In genomic region chr7:139451638-139452037, GRCh38 we compare ENCODE assay signal across 19 cellular contexts. TPM values are rescaled to one million over a fixed set of nuclear protein-coding genes. Genes with fewer than 3 reads are reported as not detected.
A peak's percentile ranks its signal among the peaks of the same experiment; 100 is the strongest.
DNase-seq lines count a peak whose midpoint lies in the region; ATAC-seq and TF ChIP-seq lines count a peak whose summit lies in the region.
"Had no signal": no experiment of that assay in that cellular context is flagged by ENCODE, and none has a peak within 500 bp of the region (broad histone marks: within the 10 kb centered on the region; RNA-seq: fewer than 3 reads in every experiment).

No MANE protein-coding gene starts in this region.

- dilution Hi-C loops in IMR-90 (cut with HindIII; ENCODE audit: low sequenced_read_pairs, unreplicated experiment), result no loop called here

- POLR2A ChIA-PET in IMR-90 (lab: Charles Lee; ENCODE audit: unreplicated experiment), result no interaction called here

- H4K5ac ChIP-seq in IMR-90 (ENCODE audit: low read depth, low read length), result no peak overlapping the region

- H3K18ac ChIP-seq in IMR-90 (ENCODE audit: low read depth, low read length), result no peak overlapping the region

- in situ Hi-C loops in IMR-90 (cut with MboI; ENCODE audit: low sequenced_read_pairs), result no loop called here

- no peaks in the 10 kb centered on the region for H4K20me1 ChIP-seq in IMR-90 (ENCODE audit: insufficient read depth, low read length)

- H2AK5ac ChIP-seq in IMR-90 (ENCODE audit: low read depth, low read length), result no peak overlapping the region

- no CpG with 5 or more reads among the region's 6 CpGs for WGBS in IMR-90 (ENCODE audit: extremely low coverage in 2 of 2, insufficient read length in 1 of 2), 2 experiments
- 76 to 83% (median 79%) methylated on average over 6 of the region's 6 CpGs for WGBS in spleen, 5 donors

- no peak overlapping the region for H2BK20ac ChIP-seq in IMR-90 (ENCODE audit: low read depth, low read length)

- H3K4me2 ChIP-seq in IMR-90 (ENCODE audit: low read depth, low read length), result no peak overlapping the region

- no peak overlapping the region for H4K8ac ChIP-seq in IMR-90 (ENCODE audit: low read depth in 2 of 2, low read length in 2 of 2)

- peak; percentile 44; the same call in 1 of the 2 replicates for ATAC-seq in IMR-90 (ENCODE audit: low read depth)
- ATAC-seq in GM18858 (IDR thresholded peaks at IDR 0.05; ENCODE audit: unreplicated experiment), result no peak
- ATAC-seq in T-helper 17 cell, result no peak
- ATAC-seq: gastroesophageal sphincter, WTC11 had no signal

- H2BK5ac ChIP-seq in IMR-90 (ENCODE audit: low read depth, low read length, poor library complexity, severe bottlenecking), result no peak overlapping the region

- peak; percentile 91 for DNase-seq in Daoy (ENCODE audit: low read depth)
- peak; percentile 77 for DNase-seq in IMR-90
- DNase-seq in amniotic epithelial cell (ENCODE audit: low read depth), result peak; percentile 50
- peak; percentile 52 for DNase-seq in fibroblast of the aortic adventitia (ENCODE audit: low read depth)
- no peak for DNase-seq in spleen
- no peak for DNase-seq in T-helper 17 cell
- DNase-seq in left ventricle myocardium inferior, result no peak
- DNase-seq: GOT3; NCI-H1436; NCI-H2171; NCI-H82; stimulated activated CD4-positive, alpha-beta T cell treated with anti-CD3 and anti-CD28 coated beads, Interleukin-4, amount 100 ng/mL, for 1 hour had no signal

- H3K36me3 ChIP-seq in IMR-90 (ENCODE audit: control insufficient read depth, insufficient read depth, low read length) (no peaks in the 10 kb centered on the region), spleen (no peaks in the 10 kb centered on the region), left ventricle myocardium inferior (no peaks in the 10 kb centered on the region)
- H3K36me3 ChIP-seq: gastroesophageal sphincter had no signal

- H3K4me3 Mint-ChIP-seq in T-helper 17 cell, result no peak overlapping the region
- H3K4me3 Mint-ChIP-seq: T-helper 1 cell treated with Interleukin-12 subunit alpha and Interleukin-12 subunit beta and Interleukin-4 antibody, amounts not matched to agents 30 μg/mL and 1 μg/mL, for 36 hours; WTC11 had no signal

- no peak overlapping the region for H3K4ac ChIP-seq in IMR-90 (ENCODE audit: low read depth, low read length)

- no TSS peak for BruUV-seq in IMR-90 (replicated peaks; lab: Mats Ljungman, UMichigan)

- H2BK15ac ChIP-seq in IMR-90 (ENCODE audit: low read depth, low read length), result no peak overlapping the region

- H2BK120ac ChIP-seq in IMR-90 (ENCODE audit: low read depth, low read length), result no peak overlapping the region

- no peaks in the 10 kb centered on the region for H3K36me3 Mint-ChIP-seq in T-helper 17 cell (ENCODE audit: low read depth)
- H3K36me3 Mint-ChIP-seq: WTC11 had no signal

- H3K9me3 ChIP-seq in IMR-90 (ENCODE audit: control insufficient read depth, insufficient read depth, low read length) (no peaks in the 10 kb centered on the region), spleen (no peaks in the 10 kb centered on the region), T-helper 17 cell (ENCODE audit: control insufficient read depth, low read length, poor library complexity, severe bottlenecking) (no peaks in the 10 kb centered on the region), left ventricle myocardium inferior (replicated peaks) (no peaks in the 10 kb centered on the region)
- H3K9me3 ChIP-seq: gastroesophageal sphincter had no signal

- no peak for TF ChIP-seq POLR2A in IMR-90 (IDR thresholded peaks at IDR 0.05; ENCODE audit: low read depth, low read length)
- TF ChIP-seq POLR2A in spleen (IDR thresholded peaks at IDR 0.05), result no peak

- no peak overlapping the region for H3K56ac ChIP-seq in IMR-90 (ENCODE audit: extremely low read depth, insufficient read depth, low read length)

- no peak overlapping the region for H4K91ac ChIP-seq in IMR-90 (ENCODE audit: insufficient read depth, low read depth, low read length)

- no peak overlapping the region for H3K14ac ChIP-seq in IMR-90 (replicated peaks; ENCODE audit: low read depth, low read length)

- H3K27me3 ChIP-seq in IMR-90 (ENCODE audit: control insufficient read depth, insufficient read depth, low read length) (no peaks in the 10 kb centered on the region; the same call in 1 of the 2 replicates), spleen (replicated peaks in 1 of 7) (no peaks in the 10 kb centered on the region), left ventricle myocardium inferior (ENCODE audit: low read depth) (peaks cover 11% of the 10 kb centered on the region)
- H3K27me3 ChIP-seq: gastroesophageal sphincter had no signal

- no peak overlapping the region for H3K4me3 ChIP-seq in IMR-90 (ENCODE audit: insufficient read depth, low read depth, low read length)
- H3K4me3 ChIP-seq in fibroblast of the aortic adventitia (ENCODE audit: low read depth, low read length), result no peak overlapping the region
- no peak overlapping the region for H3K4me3 ChIP-seq in spleen
- H3K4me3 ChIP-seq in left ventricle myocardium inferior, result no peak overlapping the region
- H3K4me3 ChIP-seq: gastroesophageal sphincter had no signal

- no peak overlapping the region for H3K23ac ChIP-seq in IMR-90 (ENCODE audit: low read depth, low read length)

- intact Hi-C loops in IMR-90 (cut with micrococcal nuclease), result no loop called here
- intact Hi-C loops in spleen (cut with DNase I; ENCODE audit: low total_unique reads), result no loop called here
- intact Hi-C loops in left ventricle myocardium inferior (cut with micrococcal nuclease), result no loop called here

- H3K27me3 Mint-ChIP-seq in T-helper 17 cell, result peaks cover 10% of the 10 kb centered on the region

- H3K27ac Mint-ChIP-seq in T-helper 17 cell, result no peak overlapping the region
- H3K27ac Mint-ChIP-seq: T-helper 1 cell treated with Interleukin-12 subunit alpha and Interleukin-12 subunit beta and Interleukin-4 antibody, amounts not matched to agents 30 μg/mL and 1 μg/mL, for 36 hours; WTC11 had no signal

- no peak overlapping the region for H3K27ac ChIP-seq in IMR-90 (ENCODE audit: insufficient read depth, low read length)
- H3K27ac ChIP-seq in spleen, result no peak overlapping the region
- H3K27ac ChIP-seq in left ventricle myocardium inferior (replicated peaks), result no peak overlapping the region
- H3K27ac ChIP-seq: gastroesophageal sphincter, RWPE1 had no signal

- H3K4me1 ChIP-seq in IMR-90 (ENCODE audit: control insufficient read depth, insufficient read depth, low read length), result no peaks in the 10 kb centered on the region
- H3K4me1 ChIP-seq in spleen, result no peaks in the 10 kb centered on the region
- peaks cover 4% of the 10 kb centered on the region for H3K4me1 ChIP-seq in left ventricle myocardium inferior
- H3K4me1 ChIP-seq: gastroesophageal sphincter had no signal

- H3K9ac ChIP-seq in IMR-90 (ENCODE audit: low read depth, low read length), result no peak overlapping the region

- TF ChIP-seq CTCF in IMR-90 (conservative IDR thresholded peaks at IDR 0.05; ENCODE audit: low read depth, low read length) (no peak), fibroblast of the aortic adventitia (IDR thresholded peaks at IDR 0.05; ENCODE audit: insufficient read depth, low read length) (no peak), spleen (IDR thresholded peaks at IDR 0.05 in 8 of 11, conservative IDR thresholded peaks at IDR 0.05 in 3 of 11) (no peak), left ventricle myocardium inferior (IDR thresholded peaks at IDR 0.05; ENCODE audit: borderline replicate concordance) (no peak)

- H3K9me1 ChIP-seq in IMR-90 (ENCODE audit: insufficient read depth, low read length), result no peaks in the 10 kb centered on the region

- peaks cover 3% of the 10 kb centered on the region for H3K4me1 Mint-ChIP-seq in T-helper 17 cell

- TF ChIP-seq RAD21 in IMR-90 (IDR thresholded peaks at IDR 0.05; ENCODE audit: low read length), result no peak

- CTCF ChIA-PET in IMR-90 (lab: Yijun Ruan, JAX), result interaction anchor here (0.6 kb wide), 1 partner anchor 10 kb away, joined by 3 read pairs; no protein-coding TSS in a partner anchor

- H3K79me1 ChIP-seq in IMR-90 (ENCODE audit: low read depth in 1 of 2, low read length in 2 of 2), result no peaks in the 10 kb centered on the region

- H2AFZ ChIP-seq in IMR-90 (replicated peaks; ENCODE audit: low read length, poor library complexity), result peak overlapping the region; percentile 70

- peak overlapping the region; percentile 2 for H2AK9ac ChIP-seq in IMR-90 (replicated peaks; ENCODE audit: low read depth, low read length, poor library complexity)

TF ChIP-seq in IMR-90, 13 proteins besides CTCF, POLR2A, EP300 and RAD21:
- TF ChIP-seq, protein P1, sequence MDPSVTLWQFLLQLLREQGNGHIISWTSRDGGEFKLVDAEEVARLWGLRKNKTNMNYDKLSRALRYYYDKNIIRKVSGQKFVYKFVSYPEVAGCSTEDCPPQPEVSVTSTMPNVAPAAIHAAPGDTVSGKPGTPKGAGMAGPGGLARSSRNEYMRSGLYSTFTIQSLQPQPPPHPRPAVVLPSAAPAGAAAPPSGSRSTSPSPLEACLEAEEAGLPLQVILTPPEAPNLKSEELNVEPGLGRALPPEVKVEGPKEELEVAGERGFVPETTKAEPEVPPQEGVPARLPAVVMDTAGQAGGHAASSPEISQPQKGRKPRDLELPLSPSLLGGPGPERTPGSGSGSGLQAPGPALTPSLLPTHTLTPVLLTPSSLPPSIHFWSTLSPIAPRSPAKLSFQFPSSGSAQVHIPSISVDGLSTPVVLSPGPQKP (IDR thresholded peaks at IDR 0.05; ENCODE audit: borderline replicate concordance, low read depth, low read length), result no peak
- TF ChIP-seq MAFK (IDR thresholded peaks at IDR 0.05; ENCODE audit: low read depth, low read length) (no peak), RCOR1 (IDR thresholded peaks at IDR 0.05; ENCODE audit: insufficient replicate concordance, low read length) (no peak), BHLHE40 (IDR thresholded peaks at IDR 0.05; ENCODE audit: low read depth, low read length) (no peak), MAZ (IDR thresholded peaks at IDR 0.05; ENCODE audit: borderline replicate concordance, low read depth, low read length) (no peak), NFE2L2 (IDR thresholded peaks at IDR 0.05; ENCODE audit: low read depth, low read length) (no peak), FOS (IDR thresholded peaks at IDR 0.05; ENCODE audit: low read depth, low read length) (no peak), MXI1 (IDR thresholded peaks at IDR 0.05; ENCODE audit: borderline replicate concordance, low read depth, low read length) (no peak), SMC3 (IDR thresholded peaks at IDR 0.05; ENCODE audit: low read depth, low read length) (no peak), CEBPB (IDR thresholded peaks at IDR 0.05; ENCODE audit: low read depth, low read length) (no peak), CHD1 (IDR thresholded peaks at IDR 0.05; ENCODE audit: low read depth, low read length) (no peak)
TF ChIP-seq in IMR-90: peak in this region for 0.

RNA-seq across cellular contexts. Expression of gene KLRG2, which starts 31.8 kb away (rescaled TPM):
- total RNA-seq in Daoy (2014; rRNA removed; shearing (Covaris generic)), result 1.8 and 2.6 TPM in 2 replicates
- total RNA-seq in IMR-90 (2012; rRNA removed), result under 0.01 TPM in 1 of 2 replicates, not detected in the other
- 0.03 and 0.04 TPM in 2 replicates for polyA plus RNA-seq in IMR-90 (2012; rRNA removed)
- 0.01 and 0.03 TPM in 2 replicates for polyA plus RNA-seq in IMR-90 (2012; cell fraction: cytosol; rRNA removed)
- not detected in 2 replicates for polyA plus RNA-seq in IMR-90 (2012; cell fraction: nucleus; rRNA removed; ENCODE audit: low replicate concordance)
- total RNA-seq in fibroblast of the aortic adventitia (ENCODE audit: low replicate concordance), result not detected in 2 replicates
- total RNA-seq in spleen, result not detected
- under 1 TPM in 1 of 3 donors, not detected in 2; 0.03 TPM for polyA plus RNA-seq in spleen
- total RNA-seq in T-helper 17 cell, result not detected
- total RNA-seq in left ventricle myocardium inferior, result not detected
- total RNA-seq: cerebellum, osteocyte had no signal

Comparison
In these comparisons a context has a peak if more than half of its experiments do, and no peak if none do; other contexts are left out.
1. DNase-seq: peak in Daoy (single experiment), IMR-90 (single experiment), amniotic epithelial cell (single experiment) and fibroblast of the aortic adventitia (single experiment); none in spleen (single experiment), T-helper 17 cell (0 of 3) and left ventricle myocardium inferior (single experiment).